16 cellular contexts compared by ENCODE assay signal in the genomic region with DNA sequence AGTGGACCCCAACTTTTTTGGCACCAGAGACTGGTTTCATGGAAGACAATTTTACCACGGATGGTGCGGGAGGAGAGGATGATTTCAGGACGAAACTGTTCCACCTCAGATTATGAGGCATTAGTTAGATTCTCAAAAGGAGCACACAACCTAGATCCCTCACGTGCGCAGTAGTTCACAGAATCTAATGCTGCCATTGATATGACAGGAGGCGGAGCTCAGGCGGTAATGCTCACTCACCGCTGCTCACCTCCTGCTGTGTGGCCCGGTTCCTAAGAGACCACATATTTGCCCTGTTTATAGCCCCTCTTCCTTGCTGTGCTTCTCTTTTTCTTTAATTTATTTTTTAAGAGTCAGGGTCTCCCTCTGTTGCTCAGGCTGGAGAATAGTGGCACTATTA. TPM values are rescaled to one million over a fixed set of nuclear protein-coding genes. Genes with fewer than 3 reads are reported as not detected.
"Had no signal": no experiment of that assay in that cellular context is flagged by ENCODE, and none has a peak within 500 bp of the region (broad histone marks: within the 10 kb centered on the region; RNA-seq: fewer than 3 reads in every experiment).

No MANE protein-coding gene starts in this region.

- H3K36me3 Mint-ChIP-seq: mesothelial cell of epicardium; stimulated activated memory B cell treated with anti-CD40 and anti-IgM and Interleukin-4, amounts not matched to agents 10 μg/mL and 1 μg/mL and 100 μg/mL, for 72 hours; type B pancreatic cell; WTC11 had no signal

- H3K9me3 Mint-ChIP-seq: activated naive CD4-positive, alpha-beta T cell treated with anti-CD3 and anti-CD28 coated beads for 36 hours; dendritic cell treated with granulocyte-macrophage colony-stimulating factor and Interleukin-4, amounts not matched to agents 40 ng/mL and 50 ng/mL, for 4 days; mesothelial cell of epicardium; stimulated activated memory B cell treated with anti-CD40 and anti-IgM and Interleukin-4, amounts not matched to agents 10 μg/mL and 1 μg/mL and 100 μg/mL, for 72 hours; type B pancreatic cell; WTC11 had no signal

- H3K4me3 ChIP-seq: lower lobe of right lung, right atrium auricular region had no signal

- ATAC-seq: lower lobe of right lung; stimulated activated memory B cell treated with anti-CD40 and anti-IgM and Interleukin-4, amounts not matched to agents 10 μg/mL and 1 μg/mL and 100 μg/mL, for 72 hours; WTC11 had no signal

- H3K27ac ChIP-seq: brain microvascular endothelial cell, lower lobe of right lung, right atrium auricular region had no signal

- H3K4me3 Mint-ChIP-seq: activated naive CD4-positive, alpha-beta T cell treated with anti-CD3 and anti-CD28 coated beads for 36 hours; dendritic cell treated with granulocyte-macrophage colony-stimulating factor and Interleukin-4, amounts not matched to agents 40 ng/mL and 50 ng/mL, for 4 days; mesothelial cell of epicardium; stimulated activated memory B cell treated with anti-CD40 and anti-IgM and Interleukin-4, amounts not matched to agents 10 μg/mL and 1 μg/mL and 100 μg/mL, for 72 hours; WTC11 had no signal

- H3K27ac Mint-ChIP-seq: activated naive CD4-positive, alpha-beta T cell treated with anti-CD3 and anti-CD28 coated beads for 36 hours; dendritic cell treated with granulocyte-macrophage colony-stimulating factor and Interleukin-4, amounts not matched to agents 40 ng/mL and 50 ng/mL, for 4 days; mesothelial cell of epicardium; stimulated activated memory B cell treated with anti-CD40 and anti-IgM and Interleukin-4, amounts not matched to agents 10 μg/mL and 1 μg/mL and 100 μg/mL, for 72 hours; type B pancreatic cell; WTC11 had no signal

- DNase-seq: activated CD4-positive, alpha-beta T cell treated with anti-CD3 and anti-CD28 coated beads, Interleukin-2, amount 50 U/mL, for 48 hours; activated naive CD4-positive, alpha-beta T cell treated with anti-CD3 and anti-CD28 coated beads for 36 hours; brain microvascular endothelial cell; erythroblast; hippocampal formation; kidney glomerular epithelial cell; lower lobe of right lung; small intestine had no signal

RNA-seq across cellular contexts. Expression of gene INSRR, which starts 6.3 kb away (rescaled TPM):
- total RNA-seq: activated naive CD4-positive, alpha-beta T cell treated with anti-CD3 and anti-CD28 coated beads for 36 hours; lower lobe of right lung; right atrium auricular region had no signal

RNA-seq across cellular contexts. Expression of gene PEAR1, which starts 28.3 kb away (rescaled TPM):
- total RNA-seq: activated naive CD4-positive, alpha-beta T cell treated with anti-CD3 and anti-CD28 coated beads for 36 hours had no signal

RNA-seq across cellular contexts. Expression of gene SH2D2A, which starts 48.6 kb away (rescaled TPM):
- total RNA-seq: myocyte had no signal

RNA-seq across cellular contexts. Expression of gene LRRC71, which starts 55.2 kb away (rescaled TPM):
- total RNA-seq: activated naive CD4-positive, alpha-beta T cell treated with anti-CD3 and anti-CD28 coated beads for 36 hours; myocyte; posterior vena cava; right atrium auricular region had no signal
